Comparison of ENCODE assay signal across 1 cellular context in genomic region chr15:50390549-50391264, GRCh38.
TF ChIP-seq lines count a peak whose summit lies in the region.

No MANE protein-coding gene starts in this region.

TF ChIP-seq in GM23338, 12 proteins besides CTCF, POLR2A, EP300 and RAD21 (continued from another document):
- no peak for TF ChIP-seq ZNF462 (CRISPR knock-in tag; IDR thresholded peaks at IDR 0.05)
- TF ChIP-seq REST (IDR thresholded peaks at IDR 0.05; ENCODE audit: unreplicated experiment) = no peak
- TF ChIP-seq NANOG (IDR thresholded peaks at IDR 0.05; ENCODE audit: borderline replicate concordance) = no peak
- TF ChIP-seq ETS1 (IDR thresholded peaks at IDR 0.05) = no peak
- no peak for TF ChIP-seq POLR2AphosphoS5 (IDR thresholded peaks at IDR 0.05; ENCODE audit: low read depth)
